Comparison of ENCODE assay signal across 19 cellular contexts in the genomic region with DNA sequence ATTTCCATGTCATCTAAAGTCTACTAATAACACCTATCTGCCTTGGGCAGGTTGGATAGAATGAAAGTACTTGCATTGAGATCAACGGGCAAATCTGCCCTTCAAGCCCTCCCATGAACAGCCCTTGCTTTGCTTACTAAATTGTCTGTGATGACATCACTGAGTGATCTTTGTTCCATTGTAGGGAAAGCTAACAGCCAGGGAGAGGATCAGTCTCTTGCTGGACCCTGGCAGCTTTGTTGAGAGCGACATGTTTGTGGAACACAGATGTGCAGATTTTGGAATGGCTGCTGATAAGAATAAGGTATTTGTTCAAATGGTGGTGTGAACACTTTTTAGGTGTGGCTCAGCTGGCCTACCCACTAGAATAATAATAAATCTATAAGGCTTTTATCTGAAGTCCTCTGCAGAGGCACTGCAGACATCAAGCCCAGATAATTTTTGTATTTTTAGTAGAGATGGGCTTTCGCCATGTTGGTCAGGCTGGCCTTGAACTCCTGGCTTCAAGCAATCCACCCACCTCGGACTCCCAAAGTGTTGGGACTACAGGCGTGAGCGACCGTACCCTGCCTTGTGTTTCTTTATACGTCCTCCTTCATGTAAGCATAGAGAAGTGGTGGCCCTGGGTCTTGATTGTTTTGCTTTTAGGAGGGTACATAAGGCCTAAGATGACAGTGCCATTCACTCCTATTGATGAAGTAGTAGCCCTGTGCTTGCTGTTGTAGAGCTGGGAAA. TPM values are rescaled to one million over a fixed set of nuclear protein-coding genes. Genes with fewer than 3 reads are reported as not detected.
DNase-seq lines count a peak whose midpoint lies in the region; ATAC-seq and TF ChIP-seq lines count a peak whose summit lies in the region.
"Had no signal": no experiment of that assay in that cellular context is flagged by ENCODE, and none has a peak within 500 bp of the region (broad histone marks: within the 10 kb centered on the region; RNA-seq: fewer than 3 reads in every experiment).

No MANE protein-coding gene starts in this region.

- H3K4me3 ChIP-seq in duodenal mucosa (ENCODE audit: low read depth in 1 of 2, low read length in 2 of 2) = peak overlapping the region; percentile 17 to 44
- H3K4me3 ChIP-seq: colonic mucosa, upper lobe of left lung had no signal

- peak; percentile 24 for DNase-seq in NCI-H2029 (lab: John Stamatoyannopoulos, UW)
- no peak for DNase-seq in NCI-H2029 treated with DMSO at 0.1 percent for 48 hours (lab: John Stamatoyannopoulos, UW)
- peak; percentile 75 for DNase-seq in midbrain (lab: John Stamatoyannopoulos, UW)
- DNase-seq in GM13976 (ENCODE audit: low spot score) = no peak
- no peak for DNase-seq in kidney tubule cell (ENCODE audit: low spot score)
- no peak for DNase-seq in Right ventricle myocardium superior
- DNase-seq: activated T-cell treated with anti-CD3 and anti-CD28 coated beads, Interleukin-2, amount 50 U/mL, for 4 hours; colonic mucosa; COR-L47; NCI-H1105 treated with DMSO at 0.1 percent for 48 hours; NCI-H510A treated with DMSO at 0.1 percent for 48 hours; stimulated activated CD4-positive, alpha-beta T cell treated with anti-CD3 and anti-CD28 coated beads, Interleukin-15, amount 100 ng/mL, for 24 hours; stimulated activated naive CD4-positive, alpha-beta T cell; upper lobe of left lung had no signal

- H3K9me3 ChIP-seq in duodenal mucosa (ENCODE audit: control insufficient read depth in 1 of 2, low read length in 2 of 2) = no peaks in the 10 kb centered on the region
- H3K9me3 ChIP-seq: colonic mucosa, upper lobe of left lung had no signal

- in situ Hi-C loops in GM13976 (cut with MboI; ENCODE audit: low sequenced_read_pairs, unreplicated experiment) = no loop called here

- no peak for TF ChIP-seq CTCF in GM13976 (IDR thresholded peaks at IDR 0.05; ENCODE audit: borderline replicate concordance, control extremely low read depth, extremely low read depth, insufficient read depth, missing control alignments)

- peaks cover 8 to 19% of the 10 kb centered on the region in 2 donors for H3K4me1 ChIP-seq in duodenal mucosa (ENCODE audit: control insufficient read depth in 1 of 2, insufficient read depth in 2 of 2, low read length in 2 of 2)

- no peak for ATAC-seq in Right ventricle myocardium superior (ENCODE audit: poor library complexity)
- ATAC-seq: activated naive CD4-positive, alpha-beta T cell treated with anti-CD3 and anti-CD28 coated beads, Interleukin-2, amount 50 U/mL, for 72 hours; activated T-cell treated with anti-CD3 and anti-CD28 coated beads, Interleukin-2, amount 50 U/mL, for 4 hours; Right ventricle myocardium inferior had no signal

- H3K36me3 ChIP-seq in duodenal mucosa (ENCODE audit: control insufficient read depth in 1 of 2, insufficient read depth in 2 of 2, low read length in 2 of 2) = peaks cover 5 to 30% of the 10 kb centered on the region in 2 donors
- H3K36me3 ChIP-seq: colonic mucosa had no signal

- no peaks in the 10 kb centered on the region for H3K27me3 ChIP-seq in duodenal mucosa (ENCODE audit: control insufficient read depth in 1 of 2, insufficient read depth in 2 of 2, low read length in 2 of 2)
- H3K27me3 ChIP-seq: colonic mucosa, upper lobe of left lung had no signal

- H3K9ac ChIP-seq in duodenal mucosa (ENCODE audit: low read depth in 1 of 2, low read length in 2 of 2) = peak overlapping the region; percentile 16 to 22

- intact Hi-C loops in Right ventricle myocardium superior (cut with DNase I) = no loop called here

- H3K27ac ChIP-seq in duodenal mucosa (ENCODE audit: low read depth, low read length) (peak overlapping the region; percentile 30), temporal lobe (ENCODE audit: low read depth, low read length) (peak overlapping the region; percentile 87)
- H3K27ac ChIP-seq: 22Rv1, colonic mucosa, upper lobe of left lung had no signal

RNA-seq across cellular contexts. Expression of gene PCCB, which starts 5.7 kb away (rescaled TPM):
- total RNA-seq in temporal lobe (29.0 TPM), Right ventricle myocardium superior (104 TPM)

RNA-seq across cellular contexts. Expression of gene MSL2, which starts 59.7 kb away (rescaled TPM):
- total RNA-seq in temporal lobe (27.3 TPM), Right ventricle myocardium superior (20.1 TPM)

Comparison
In these comparisons a context has a peak if more than half of its experiments do, and no peak if none do; other contexts are left out.
1. DNase-seq: peak in NCI-H2029 (single experiment) and midbrain (single experiment); none in NCI-H2029 treated with DMSO at 0.1 percent for 48 hours (single experiment), GM13976 (single experiment), kidney tubule cell (single experiment) and Right ventricle myocardium superior (single experiment).